Comparison of ENCODE assay signal across 15 cellular contexts in genomic region chr15:44979617-44980339, GRCh38. TPM values are rescaled to one million over a fixed set of nuclear protein-coding genes. Genes with fewer than 3 reads are reported as not detected.
A peak's percentile ranks its signal among the peaks of the same experiment; 100 is the strongest.
DNase-seq lines count a peak whose midpoint lies in the region; FAIRE-seq and TF ChIP-seq lines count a peak whose summit lies in the region.
"Not testable (repeated sequence)": the region's sequence is repeated elsewhere in the genome, so short reads cannot be mapped to it uniquely, and the experiment has no call there.
"Had no signal": no experiment of that assay in that cellular context is flagged by ENCODE, and none has a peak within 500 bp of the region (broad histone marks: within the 10 kb centered on the region; RNA-seq: fewer than 3 reads in every experiment).

No MANE protein-coding gene starts in this region.

- H2BK5ac ChIP-seq in mesendoderm (ENCODE audit: low read length), result not testable (repeated sequence)

- H3K4ac ChIP-seq in mesendoderm (ENCODE audit: low read depth, low read length), result not testable (repeated sequence)

- not testable (repeated sequence) for H3K79me2 ChIP-seq in hepatocyte; mesendoderm (ENCODE audit: control insufficient read depth, insufficient read depth, low read length)

- H3K27me3 ChIP-seq in hepatocyte; mesendoderm (ENCODE audit: insufficient read depth, low read length, poor library complexity); small intestine (ENCODE audit: control insufficient read depth in 2 of 2, insufficient read depth in 2 of 2, low read length in 2 of 2): not testable (repeated sequence)

- H3K9me2 ChIP-seq in hepatocyte (replicated peaks; ENCODE audit: insufficient read depth), result not testable (repeated sequence)

- H3K18ac ChIP-seq in mesendoderm (ENCODE audit: low read length), result not testable (repeated sequence)

- H3K36me3 ChIP-seq in hepatocyte (replicated peaks; ENCODE audit: insufficient read depth, low read depth); mesendoderm (ENCODE audit: control insufficient read depth, insufficient read depth, low read length); small intestine (ENCODE audit: control insufficient read depth in 2 of 2, insufficient read depth in 2 of 2, low read length in 2 of 2): not testable (repeated sequence)

- not testable (repeated sequence) for H4K5ac ChIP-seq in mesendoderm (ENCODE audit: low read length)

- not testable (repeated sequence) for H3K9ac ChIP-seq in mesendoderm (ENCODE audit: low read length)

- H2BK15ac ChIP-seq in mesendoderm (replicated peaks; ENCODE audit: low read depth), result not testable (repeated sequence)

- peak overlapping the region; percentile 58 for H3K27ac ChIP-seq in hepatocyte
- not testable (repeated sequence) for H3K27ac ChIP-seq in mesendoderm (ENCODE audit: low read depth, low read length); small intestine (ENCODE audit: low read depth in 1 of 2, low read length in 1 of 2)

- H4K8ac ChIP-seq in mesendoderm (ENCODE audit: low read depth, low read length), result not testable (repeated sequence)

- H3K9me3 ChIP-seq in hepatocyte (ENCODE audit: low read depth); small intestine (ENCODE audit: control insufficient read depth, low read depth): not testable (repeated sequence)

- H3K4me1 ChIP-seq in hepatocyte (ENCODE audit: insufficient read depth), result peaks cover 24% of the 10 kb centered on the region
- not testable (repeated sequence) for H3K4me1 ChIP-seq in mesendoderm (ENCODE audit: control insufficient read depth, low read depth, low read length); small intestine (ENCODE audit: control insufficient read depth in 2 of 2, insufficient read depth in 1 of 2, low read depth in 1 of 2, low read length in 1 of 2)

- H3K79me1 ChIP-seq in mesendoderm (ENCODE audit: low read length), result not testable (repeated sequence)

- not testable (repeated sequence) for H2AFZ ChIP-seq in hepatocyte

- H2AK5ac ChIP-seq in mesendoderm (ENCODE audit: low read length), result not testable (repeated sequence)

- H3K4me3 ChIP-seq in hepatocyte; mesendoderm (ENCODE audit: low read length); small intestine (ENCODE audit: low read depth in 1 of 2, low read length in 2 of 2): not testable (repeated sequence)

- peak overlapping the region; percentile 48 for H3K4me2 ChIP-seq in hepatocyte
- H3K4me2 ChIP-seq in mesendoderm (ENCODE audit: low read length), result not testable (repeated sequence)

- H3K23ac ChIP-seq in mesendoderm (ENCODE audit: low read length), result not testable (repeated sequence)

- not testable (repeated sequence) for H3K56ac ChIP-seq in mesendoderm (ENCODE audit: low read length)

- not testable (repeated sequence) for TF ChIP-seq CTCF in hepatocyte (IDR thresholded peaks at IDR 0.05; ENCODE audit: poor library complexity)

- not testable (repeated sequence) for H4K20me1 ChIP-seq in hepatocyte (ENCODE audit: insufficient read depth, poor library complexity, severe bottlenecking)

- WGBS in hepatocyte (ENCODE audit: low lambda C conversion rate, missing lambda C conversion rate), result 26% methylated on average over 2 of the region's 2 CpGs
- no CpG with 5 or more reads among the region's 2 CpGs for WGBS in mesendoderm (ENCODE audit: extremely low coverage, insufficient coverage, low lambda C conversion rate)
- WGBS in small intestine, 3 donors, result 9 to 49% (median 34%) methylated on average over 2 of the region's 2 CpGs

- not testable (repeated sequence) for H2BK120ac ChIP-seq in mesendoderm (ENCODE audit: low read depth, low read length)

- DNase-seq in COR-L47 (lab: John Stamatoyannopoulos, UW) (peak; percentile 6), HuH-7 (ENCODE audit: low spot score) (peak; percentile 55), OCI-M1 (lab: John Stamatoyannopoulos, UW) (peak; percentile 27), amniotic epithelial cell (ENCODE audit: low read depth) (peak; percentile 7), hepatocyte (ENCODE audit: low spot score) (peak; percentile 25), mesendoderm (peak; percentile 0), small intestine (peak; percentile 29)
- not testable (repeated sequence) for DNase-seq in GM18507 (ENCODE audit: extremely low spot score, insufficient read length, low read depth)

- peak; percentile 26 for FAIRE-seq in GM18507 (lab: Jason Lieb, UNC)
- not testable (repeated sequence) for FAIRE-seq in small intestine (lab: Jason Lieb, UNC)

RNA-seq across cellular contexts. Expression of gene TERB2, which starts 23.3 kb away (rescaled TPM):
- not detected in 2 replicates for total RNA-seq in hepatocyte
- polyA plus RNA-seq in hepatocyte, result 0.19 TPM in 1 of 2 replicates, not detected in the other
- not detected for polyA plus RNA-seq in mesendoderm (2013, experiment 1 of 2)
- polyA plus RNA-seq in mesendoderm (2013, experiment 2 of 2), result not detected
- not detected for polyA plus RNA-seq in small intestine
- total RNA-seq: A172, H7, HFFc6, Peyer's patch, SJCRH30 had no signal
- polyA plus RNA-seq: AG04450, CD14-positive monocyte had no signal

RNA-seq across cellular contexts. Expression of gene SORD, which starts 43.2 kb away (rescaled TPM):
- 112 and 116 TPM in 2 replicates for total RNA-seq in hepatocyte
- polyA plus RNA-seq in hepatocyte (63.0 and 81.8 TPM in 2 replicates), small intestine (10 to 100 TPM; 13.4 to 39.6 (median 13.5) TPM)
- polyA plus RNA-seq in mesendoderm (2013, experiment 1 of 2), result 35.9 TPM
- polyA plus RNA-seq in mesendoderm (2013, experiment 2 of 2), result 36.4 TPM
